In the genomic region with DNA sequence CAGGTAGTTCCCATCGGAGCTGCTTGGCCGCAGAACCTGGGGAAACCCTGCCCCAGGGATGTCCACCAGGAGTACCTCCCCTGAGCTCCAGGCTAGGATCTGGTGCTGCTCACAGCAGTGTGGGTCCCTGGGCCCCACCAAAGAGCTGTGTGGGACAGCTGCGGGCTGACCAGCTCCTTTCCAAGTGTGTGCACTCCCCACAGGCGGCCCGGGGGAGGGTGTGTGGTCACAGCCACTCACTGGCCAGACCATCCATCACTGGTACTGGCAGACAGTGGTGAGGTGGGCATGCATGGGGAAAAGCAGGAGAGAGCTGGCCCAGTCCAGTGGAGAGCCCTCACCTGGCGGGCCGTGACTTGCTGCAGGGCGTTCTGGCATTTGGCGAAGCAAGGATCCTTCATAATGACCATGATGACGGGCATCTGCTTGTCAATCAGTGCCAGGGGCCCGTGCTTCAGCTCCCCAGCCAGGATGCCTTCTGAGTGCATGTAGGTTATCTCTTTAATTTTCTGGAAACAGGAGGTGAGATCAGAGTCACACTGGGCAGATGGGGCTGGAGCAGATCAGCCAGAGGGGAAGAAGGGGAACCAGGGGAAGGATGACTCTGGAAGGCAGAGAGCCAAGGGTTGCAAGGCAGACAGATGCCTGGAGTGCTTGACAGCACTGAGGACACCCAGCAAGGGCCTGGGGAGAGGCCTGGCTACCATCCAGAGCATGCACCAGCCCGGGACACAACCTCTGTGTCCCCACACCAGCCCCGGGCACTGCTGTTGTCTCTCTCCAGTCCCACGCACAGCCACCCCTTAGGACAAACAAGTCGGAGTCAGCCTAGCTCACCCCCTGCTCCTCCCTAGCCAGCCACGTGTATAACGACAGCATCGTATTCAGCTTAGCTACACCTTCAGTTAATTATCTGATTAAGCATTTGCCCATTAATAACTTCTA, we compare ENCODE assay signal across 21 cellular contexts. TPM values are rescaled to one million over a fixed set of nuclear protein-coding genes. Genes with fewer than 3 reads are reported as not detected.
DNase-seq lines count a peak whose midpoint lies in the region; ATAC-seq and TF ChIP-seq lines count a peak whose summit lies in the region.
"Had no signal": no experiment of that assay in that cellular context is flagged by ENCODE, and none has a peak within 500 bp of the region (broad histone marks: within the 10 kb centered on the region; RNA-seq: fewer than 3 reads in every experiment).

No MANE protein-coding gene starts in this region.

- H3K36me3 Mint-ChIP-seq in natural killer cell treated with Interleukin-12 subunit alpha and Interleukin-12 subunit beta and Interleukin-15 and Interleukin-18, amount 100 ng/mL, for 72 hours = no peaks in the 10 kb centered on the region
- H3K36me3 Mint-ChIP-seq in natural killer cell = no peaks in the 10 kb centered on the region
- H3K36me3 Mint-ChIP-seq in neural crest cell (ENCODE audit: low read depth) = no peaks in the 10 kb centered on the region

- no peak overlapping the region for H3K4me3 ChIP-seq in coronary artery
- no peak overlapping the region for H3K4me3 ChIP-seq in esophagus muscularis mucosa
- H3K4me3 ChIP-seq: GM23338, HAP-1 had no signal

- H3K9me3 ChIP-seq in esophagus muscularis mucosa = no peaks in the 10 kb centered on the region
- H3K9me3 ChIP-seq: HAP-1 had no signal

- no peak for TF ChIP-seq POLR2A in esophagus muscularis mucosa (IDR thresholded peaks at IDR 0.05; ENCODE audit: low read depth)

- H3K27me3 Mint-ChIP-seq in natural killer cell treated with Interleukin-12 subunit alpha and Interleukin-12 subunit beta and Interleukin-15 and Interleukin-18, amount 100 ng/mL, for 72 hours = peaks cover 0 to 3% of the 10 kb centered on the region in 2 donors
- H3K27me3 Mint-ChIP-seq in natural killer cell (ENCODE audit: low read depth in 2 of 2) = peaks cover 0 to 3% of the 10 kb centered on the region in 2 donors
- no peaks in the 10 kb centered on the region for H3K27me3 Mint-ChIP-seq in neural crest cell (ENCODE audit: low read depth)

- ATAC-seq in natural killer cell treated with Interleukin-12 subunit alpha and Interleukin-12 subunit beta and Interleukin-15 and Interleukin-18, amount 100 ng/mL, for 72 hours = peak; percentile 25 to 51
- ATAC-seq in natural killer cell = no peak
- no peak for ATAC-seq in HG03045 (IDR thresholded peaks at IDR 0.05; ENCODE audit: unreplicated experiment)
- no peak for ATAC-seq in GM21619 (IDR thresholded peaks at IDR 0.05; ENCODE audit: unreplicated experiment)
- ATAC-seq: GM23338 had no signal

- H3K9me3 Mint-ChIP-seq in natural killer cell treated with Interleukin-12 subunit alpha and Interleukin-12 subunit beta and Interleukin-15 and Interleukin-18, amount 100 ng/mL, for 72 hours = no peaks in the 10 kb centered on the region
- H3K9me3 Mint-ChIP-seq in natural killer cell (no peaks in the 10 kb centered on the region), neural crest cell (no peaks in the 10 kb centered on the region)
- H3K9me3 Mint-ChIP-seq: CD4-positive, alpha-beta T cell; GM23338 had no signal

- no peak overlapping the region for H3K27ac Mint-ChIP-seq in natural killer cell treated with Interleukin-12 subunit alpha and Interleukin-12 subunit beta and Interleukin-15 and Interleukin-18, amount 100 ng/mL, for 72 hours
- H3K27ac Mint-ChIP-seq in natural killer cell = no peak overlapping the region
- peak overlapping the region; percentile 45 for H3K27ac Mint-ChIP-seq in neural crest cell (ENCODE audit: unreplicated experiment)
- H3K27ac Mint-ChIP-seq: CD4-positive, alpha-beta T cell; GM23338 had no signal

- no peak overlapping the region for H3K4me3 Mint-ChIP-seq in natural killer cell treated with Interleukin-12 subunit alpha and Interleukin-12 subunit beta and Interleukin-15 and Interleukin-18, amount 100 ng/mL, for 72 hours
- H3K4me3 Mint-ChIP-seq in natural killer cell (no peak overlapping the region), neural crest cell (no peak overlapping the region)
- H3K4me3 Mint-ChIP-seq: CD4-positive, alpha-beta T cell; GM23338 had no signal

- no peak overlapping the region for H3K27ac ChIP-seq in coronary artery
- no peak overlapping the region for H3K27ac ChIP-seq in esophagus muscularis mucosa (replicated peaks in 1 of 4)
- H3K27ac ChIP-seq: HL-60 had no signal

- TF ChIP-seq CTCF in natural killer cell (IDR thresholded peaks at IDR 0.05) (no peak), coronary artery (IDR thresholded peaks at IDR 0.05) (no peak), neural crest cell (conservative IDR thresholded peaks at IDR 0.05) (no peak), esophagus muscularis mucosa (IDR thresholded peaks at IDR 0.05) (no peak)

- H3K4me1 Mint-ChIP-seq in natural killer cell treated with Interleukin-12 subunit alpha and Interleukin-12 subunit beta and Interleukin-15 and Interleukin-18, amount 100 ng/mL, for 72 hours (ENCODE audit: low read depth in 2 of 2) = no peaks in the 10 kb centered on the region
- no peaks in the 10 kb centered on the region for H3K4me1 Mint-ChIP-seq in natural killer cell
- H3K4me1 Mint-ChIP-seq in neural crest cell = no peaks in the 10 kb centered on the region

- 80% methylated on average over 12 of the region's 18 CpGs for WGBS in esophagus muscularis mucosa

- intact Hi-C loops in natural killer cell (cut with micrococcal nuclease) (no loop called here), esophagus muscularis mucosa (cut with DNase I) (no loop called here)

- no peak for DNase-seq in natural killer cell treated with Interleukin-12 subunit alpha and Interleukin-12 subunit beta and Interleukin-15 and Interleukin-18, amount 100 ng/mL, for 72 hours (ENCODE audit: low spot score)
- DNase-seq in natural killer cell (no peak), coronary artery (ENCODE audit: low spot score) (peak; percentile 60), neural crest cell (ENCODE audit: low read depth, low spot score) (no peak), esophagus muscularis mucosa (ENCODE audit: extremely low spot score) (no peak)
- DNase-seq: CD4-positive, alpha-beta T cell; COR-L47; DMS153; KBM-7; MM.1S; NCI-H1048; NCI-H1417 treated with DMSO at 0.1 percent for 48 hours; NCI-H187; NCI-H446; NCI-H526 treated with DMSO at 0.1 percent for 48 hours; OCI-M1 had no signal

- H3K4me1 ChIP-seq in esophagus muscularis mucosa = no peaks in the 10 kb centered on the region
- H3K4me1 ChIP-seq: HAP-1 had no signal

- peaks cover 0 to 71% (median 26%) of the 10 kb centered on the region in 4 donors for H3K36me3 ChIP-seq in esophagus muscularis mucosa

- H3K27me3 ChIP-seq in esophagus muscularis mucosa = no peaks in the 10 kb centered on the region

- no peak for TF ChIP-seq EP300 in esophagus muscularis mucosa (IDR thresholded peaks at IDR 0.05)

RNA-seq across cellular contexts. Expression of gene MAPK9, which starts 12.8 kb away (rescaled TPM):
- total RNA-seq in natural killer cell treated with Interleukin-12 subunit alpha and Interleukin-12 subunit beta and Interleukin-15 and Interleukin-18, amount 100 ng/mL, for 72 hours = 10 to 100 TPM; 41.2 to 47.0 TPM
- total RNA-seq in natural killer cell (10 to 100 TPM; 34.1 to 48.5 (median 40.4) TPM), neural crest cell (36.1 and 36.8 TPM in 2 replicates), esophagus muscularis mucosa (10 to 100 TPM; 36.4 to 42.3 (median 37.8) TPM)

RNA-seq across cellular contexts. Expression of gene GFPT2, which starts 48.4 kb away (rescaled TPM):
- under 1 TPM in 1 of 2 donors, not detected in 1; 0.29 TPM for total RNA-seq in natural killer cell treated with Interleukin-12 subunit alpha and Interleukin-12 subunit beta and Interleukin-15 and Interleukin-18, amount 100 ng/mL, for 72 hours
- total RNA-seq in natural killer cell (under 1 TPM in 2 of 3 donors, not detected in 1; 0.56 to 0.86 TPM), neural crest cell (11.1 and 12.5 TPM in 2 replicates), esophagus muscularis mucosa (100 to 1,000 TPM in 1 of 4 donors, 10 to 100 TPM in 3; 30.1 to 114 (median 33.6) TPM)

Comparison
In these comparisons a context has a peak if more than half of its experiments do, and no peak if none do; other contexts are left out.
1. ATAC-seq: peak in natural killer cell treated with Interleukin-12 subunit alpha and Interleukin-12 subunit beta and Interleukin-15 and Interleukin-18, amount 100 ng/mL, for 72 hours (2 of 2); none in natural killer cell (0 of 3), HG03045 (single experiment) and GM21619 (single experiment).